ENCODE assay signal across 9 cellular contexts in the genomic region with DNA sequence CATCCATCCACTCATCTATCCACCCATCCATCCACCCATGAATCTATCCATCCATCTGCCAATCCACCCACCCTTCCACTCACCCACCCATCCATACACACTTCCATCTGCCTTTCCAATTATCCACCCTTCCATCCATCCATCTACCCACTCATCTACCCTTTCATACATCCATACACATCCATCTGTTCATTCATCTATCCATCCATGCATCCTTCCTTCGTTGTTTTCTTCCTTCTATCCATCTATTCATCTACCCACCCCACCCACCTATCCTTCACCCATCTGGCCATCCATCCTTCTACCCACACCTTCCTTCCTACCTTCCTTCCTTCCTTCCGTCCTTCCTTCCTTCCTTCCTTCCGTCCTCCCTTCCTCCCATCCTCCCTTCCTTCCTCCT.
"Had no signal": no experiment of that assay in that cellular context is flagged by ENCODE, and none has a peak within 500 bp of the region (broad histone marks: within the 10 kb centered on the region; RNA-seq: fewer than 3 reads in every experiment).

No MANE protein-coding gene starts in this region.

- H3K27ac ChIP-seq: GM23248, HL-60, KMS-11 had no signal

- FAIRE-seq: H54 had no signal

- H3K4me3 ChIP-seq: GM23248 had no signal

- DNase-seq: GM23248, GOT3, H9, HCEC 1CT, HFFc6, KBM-7 had no signal
